In the genomic region with DNA sequence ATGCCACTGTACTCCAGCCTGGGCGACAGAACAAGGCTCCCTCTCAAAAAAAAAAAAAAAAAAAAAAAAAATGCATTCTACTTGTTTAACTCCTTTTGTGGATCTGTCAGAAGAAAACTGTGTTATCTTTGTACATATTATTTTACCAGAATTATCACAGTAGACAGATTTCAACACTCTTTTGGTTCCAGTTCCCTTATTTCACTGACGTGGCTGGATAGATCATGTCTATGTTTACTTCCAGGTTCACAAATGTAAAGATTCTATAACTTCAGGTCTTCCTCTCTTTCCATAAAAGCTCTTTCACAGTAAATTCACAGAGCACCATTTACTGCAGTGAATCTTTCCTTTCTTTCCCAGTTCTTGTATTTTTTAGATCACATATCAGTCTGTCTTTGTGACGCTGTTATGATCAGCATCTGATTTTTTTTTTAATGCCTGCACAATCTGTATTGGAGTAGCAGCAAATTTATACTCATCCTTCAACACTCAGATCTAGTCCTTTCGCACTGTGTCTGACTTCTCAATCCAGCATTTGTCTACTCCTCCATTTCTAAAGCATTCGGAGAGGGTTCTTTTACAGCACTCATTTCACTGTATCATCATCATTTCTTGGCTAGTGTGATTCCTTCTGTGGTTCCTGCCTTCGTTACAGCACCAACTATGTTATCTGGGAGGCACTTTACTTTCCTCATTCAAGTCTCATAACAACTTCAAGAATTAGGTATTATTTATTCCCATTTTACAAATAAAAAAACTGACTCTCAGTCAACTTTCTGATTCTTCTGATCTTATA, we compare ENCODE assay signal across 19 cellular contexts. TPM values are rescaled to one million over a fixed set of nuclear protein-coding genes. Genes with fewer than 3 reads are reported as not detected.
DNase-seq lines count a peak whose midpoint lies in the region; ATAC-seq, FAIRE-seq and TF ChIP-seq lines count a peak whose summit lies in the region.
"Had no signal": no experiment of that assay in that cellular context is flagged by ENCODE, and none has a peak within 500 bp of the region (broad histone marks: within the 10 kb centered on the region; RNA-seq: fewer than 3 reads in every experiment).

No MANE protein-coding gene starts in this region.

- TF ChIP-seq EP300 in K562 (IDR thresholded peaks at IDR 0.05; ENCODE audit: low read length), result no peak

- H3K4me2 ChIP-seq in OCI-LY3 (ENCODE audit: low read length) (peak overlapping the region; percentile 29), K562 (ENCODE audit: insufficient read depth, low read length) (peak overlapping the region; percentile 12; the same call in 1 of the 2 replicates)
- H3K4me2 ChIP-seq: hepatocyte had no signal

- no peaks in the 10 kb centered on the region for H3K36me3 Mint-ChIP-seq in osteocyte (ENCODE audit: unreplicated experiment)
- H3K36me3 Mint-ChIP-seq: activated naive CD4-positive, alpha-beta T cell treated with anti-CD3 and anti-CD28 coated beads, Interleukin-2, amount 50 U/mL, for 72 hours had no signal

- no peaks in the 10 kb centered on the region for H3K9me3 Mint-ChIP-seq in osteocyte (ENCODE audit: unreplicated experiment)
- H3K9me3 Mint-ChIP-seq: activated CD4-positive, alpha-beta T cell treated with anti-CD3 and anti-CD28 coated beads, Interleukin-2, amount 10 ng/mL, durations not matched to agents 7 days and 5 days; activated naive CD4-positive, alpha-beta T cell treated with anti-CD3 and anti-CD28 coated beads, Interleukin-2, amount 50 U/mL, for 72 hours; stimulated activated naive CD8-positive, alpha-beta T cell treated with anti-CD3 and anti-CD28 coated beads, Interleukin-15, amount 100 ng/mL, for 72 hours had no signal

- ATAC-seq in K562, result no peak
- peak in 2 of 4 donors; percentile 31 to 54 for ATAC-seq in psoas muscle
- no peak for ATAC-seq in GM21529 (IDR thresholded peaks at IDR 0.05; ENCODE audit: unreplicated experiment)
- no peak for ATAC-seq in HG03342 (IDR thresholded peaks at IDR 0.05; ENCODE audit: unreplicated experiment)
- ATAC-seq: activated naive CD4-positive, alpha-beta T cell treated with anti-CD3 and anti-CD28 coated beads, Interleukin-2, amount 50 U/mL, for 72 hours; stimulated activated naive CD8-positive, alpha-beta T cell treated with anti-CD3 and anti-CD28 coated beads, Interleukin-15, amount 100 ng/mL, for 72 hours had no signal

- no peak for TF ChIP-seq RAD21 in K562 (CRISPR knock-in tag; conservative IDR thresholded peaks at IDR 0.05 in 1 of 2, IDR thresholded peaks at IDR 0.05 in 1 of 2)

- H3K9me3 ChIP-seq in OCI-LY3 (ENCODE audit: insufficient read depth, low read length) (no peaks in the 10 kb centered on the region), K562 (replicated peaks; ENCODE audit: control insufficient read depth, insufficient read depth, low read depth, low read length) (no peaks in the 10 kb centered on the region), psoas muscle (no peaks in the 10 kb centered on the region)
- H3K9me3 ChIP-seq: breast epithelium, esophagus squamous epithelium had no signal

- peaks cover 22% of the 10 kb centered on the region for H3K4me1 Mint-ChIP-seq in osteocyte (ENCODE audit: unreplicated experiment)

- TF ChIP-seq POLR2A in K562 (conservative IDR thresholded peaks at IDR 0.05), result no peak

- no peak overlapping the region for H3K9ac ChIP-seq in OCI-LY3 (ENCODE audit: low read length)
- H3K9ac ChIP-seq in K562 (ENCODE audit: insufficient read depth in 1 of 2, low read depth in 2 of 2, low read length in 2 of 2), result no peak overlapping the region

- no peak overlapping the region for H3K27ac Mint-ChIP-seq in osteocyte (ENCODE audit: unreplicated experiment)
- H3K27ac Mint-ChIP-seq: activated CD4-positive, alpha-beta T cell treated with anti-CD3 and anti-CD28 coated beads, Interleukin-2, amount 10 ng/mL, durations not matched to agents 7 days and 5 days; activated naive CD4-positive, alpha-beta T cell treated with anti-CD3 and anti-CD28 coated beads, Interleukin-2, amount 50 U/mL, for 72 hours; progenitor cell of endocrine pancreas; stimulated activated naive CD8-positive, alpha-beta T cell treated with anti-CD3 and anti-CD28 coated beads, Interleukin-15, amount 100 ng/mL, for 72 hours had no signal

- H2AFZ ChIP-seq in OCI-LY3 (ENCODE audit: low read depth, low read length), result no peak overlapping the region
- H2AFZ ChIP-seq in K562 (ENCODE audit: low read depth, low read length), result no peak overlapping the region
- H2AFZ ChIP-seq: hepatocyte had no signal

- H3K4me3 ChIP-seq in OCI-LY3 (ENCODE audit: low read length), result no peak overlapping the region
- no peak overlapping the region for H3K4me3 ChIP-seq in K562
- H3K4me3 ChIP-seq in psoas muscle, result no peak overlapping the region
- H3K4me3 ChIP-seq: breast epithelium, esophagus squamous epithelium, hepatocyte had no signal

- intact Hi-C loops in K562 (cut with micrococcal nuclease) (no loop called here), psoas muscle (cut with DNase I) (no loop called here)

- no peak for TF ChIP-seq CTCF in GM13976 (IDR thresholded peaks at IDR 0.05; ENCODE audit: borderline replicate concordance, control extremely low read depth, extremely low read depth, insufficient read depth, missing control alignments)
- no peak for TF ChIP-seq CTCF in OCI-LY3 (IDR thresholded peaks at IDR 0.05; ENCODE audit: low read depth, low read length)
- no peak for TF ChIP-seq CTCF in K562 (IDR thresholded peaks at IDR 0.05 in 2 of 3, conservative IDR thresholded peaks at IDR 0.05 in 1 of 3; ENCODE audit: insufficient read depth in 2 of 3, low read depth in 1 of 3, low read length in 3 of 3)
- no peak for TF ChIP-seq CTCF in psoas muscle (IDR thresholded peaks at IDR 0.05)
- no peak for TF ChIP-seq CTCF in osteocyte (IDR thresholded peaks at IDR 0.05)

- in situ Hi-C loops in GM13976 (cut with MboI; ENCODE audit: low sequenced_read_pairs, unreplicated experiment) (no loop called here), K562 (cut with MboI) (no loop called here)

- peaks cover 7% of the 10 kb centered on the region; the same call in 1 of the 2 replicates for H4K20me1 ChIP-seq in OCI-LY3 (ENCODE audit: insufficient read depth, low read length)
- H4K20me1 ChIP-seq in K562 (replicated peaks; ENCODE audit: control insufficient read depth, insufficient read depth, low read length), result peaks cover 14% of the 10 kb centered on the region

- BruUV-seq in K562 (replicated peaks; lab: Mats Ljungman, UMichigan), result no TSS peak

- peaks cover 59% of the 10 kb centered on the region for H3K79me2 ChIP-seq in OCI-LY3 (ENCODE audit: low read length)
- peaks cover 94% of the 10 kb centered on the region for H3K79me2 ChIP-seq in K562 (ENCODE audit: control insufficient read depth, insufficient read depth, low read length)

- H3K27me3 ChIP-seq in OCI-LY3 (ENCODE audit: low read depth, low read length), result no peaks in the 10 kb centered on the region
- no peaks in the 10 kb centered on the region for H3K27me3 ChIP-seq in K562 (ENCODE audit: control insufficient read depth in 2 of 2, insufficient read depth in 2 of 2, low read length in 2 of 2)
- no peaks in the 10 kb centered on the region for H3K27me3 ChIP-seq in psoas muscle (ENCODE audit: insufficient read depth in 3 of 3, low read length in 2 of 3)
- H3K27me3 ChIP-seq: breast epithelium, esophagus squamous epithelium, hepatocyte had no signal

- no peaks in the 10 kb centered on the region for H3K9me1 ChIP-seq in K562 (ENCODE audit: control insufficient read depth, insufficient read depth, low read length)

- CTCF ChIA-PET in K562 (lab: Yijun Ruan, JAX; ENCODE audit: low intra/inter-chr PET ratio), result no interaction called here

- POLR2A ChIA-PET in K562 (lab: Yijun Ruan, JAX), result no interaction called here

- H3K4me1 ChIP-seq in OCI-LY3 (ENCODE audit: low read length) (peaks cover 9% of the 10 kb centered on the region), K562 (replicated peaks in 1 of 2; ENCODE audit: control insufficient read depth in 2 of 2, insufficient read depth in 2 of 2, low read length in 2 of 2) (peaks cover 3 to 12% of the 10 kb centered on the region in 2 experiments; a peak in 4 of 5 replicates), psoas muscle (peaks cover 47% of the 10 kb centered on the region)
- H3K4me1 ChIP-seq: breast epithelium had no signal

- H3K27me3 Mint-ChIP-seq in osteocyte (ENCODE audit: unreplicated experiment), result no peaks in the 10 kb centered on the region
- H3K27me3 Mint-ChIP-seq: activated CD4-positive, alpha-beta T cell treated with anti-CD3 and anti-CD28 coated beads, Interleukin-2, amount 10 ng/mL, durations not matched to agents 7 days and 5 days; progenitor cell of endocrine pancreas; stimulated activated naive CD8-positive, alpha-beta T cell treated with anti-CD3 and anti-CD28 coated beads, Interleukin-15, amount 100 ng/mL, for 72 hours had no signal

- 75% methylated on average over 6 of the region's 6 CpGs for WGBS in K562 (ENCODE audit: insufficient coverage, low coverage, missing lambda C conversion rate)
- 46 to 72% (median 48%) methylated on average over 6 of the region's 6 CpGs for WGBS in psoas muscle, 3 donors

- H3K27ac ChIP-seq in OCI-LY3 (ENCODE audit: low read length), result peak overlapping the region; percentile 29
- H3K27ac ChIP-seq in K562 (ENCODE audit: extremely low read depth, low read depth, low read length), result peak overlapping the region; percentile 18; the same call in 1 of the 3 replicates
- peak overlapping the region; percentile 62 for H3K27ac ChIP-seq in psoas muscle
- H3K27ac ChIP-seq: breast epithelium, hepatocyte, RWPE1 had no signal

- DNase-seq in GM13976 (ENCODE audit: low spot score) (peak; percentile 50), K562 (ENCODE audit: extremely low read depth in 1 of 4, low spot score in 3 of 4) (no peak), psoas muscle (no peak), glomerular visceral epithelial cell (ENCODE audit: extremely low spot score) (no peak), osteocyte (ENCODE audit: extremely low spot score, unreplicated experiment) (no peak)
- DNase-seq: activated CD4-positive, alpha-beta T cell treated with anti-CD3 and anti-CD28 coated beads, Interleukin-2, amount 10 ng/mL, durations not matched to agents 7 days and 5 days; esophagus squamous epithelium; NCI-H2029; NCI-H510A treated with DMSO at 0.1 percent for 48 hours; stimulated activated CD4-positive, alpha-beta T cell treated with anti-CD3 and anti-CD28 coated beads, Interleukin-12 subunit alpha, Interleukin-12 subunit beta, amount 100 ng/mL, for 4 hours; stimulated activated naive CD8-positive, alpha-beta T cell treated with anti-CD3 and anti-CD28 coated beads, Interleukin-15, amount 100 ng/mL, for 72 hours had no signal

- FAIRE-seq in K562 (lab: Jason Lieb, UNC), result peak; percentile 60

- H3K36me3 ChIP-seq in OCI-LY3 (replicated peaks; ENCODE audit: low read depth, low read length) (no peaks in the 10 kb centered on the region), K562 (ENCODE audit: control insufficient read depth, insufficient read depth, low read length) (peaks cover 40% of the 10 kb centered on the region), psoas muscle (ENCODE audit: insufficient read depth in 1 of 2, low read depth in 1 of 2) (peaks cover 0 to 2% of the 10 kb centered on the region in 2 donors)
- H3K36me3 ChIP-seq: breast epithelium had no signal

- no peak overlapping the region for H3K4me3 Mint-ChIP-seq in osteocyte (ENCODE audit: unreplicated experiment)
- H3K4me3 Mint-ChIP-seq: activated CD4-positive, alpha-beta T cell treated with anti-CD3 and anti-CD28 coated beads, Interleukin-2, amount 10 ng/mL, durations not matched to agents 7 days and 5 days; stimulated activated naive CD8-positive, alpha-beta T cell treated with anti-CD3 and anti-CD28 coated beads, Interleukin-15, amount 100 ng/mL, for 72 hours had no signal

RNA-seq across cellular contexts. Expression of gene NUDT3, which starts 18.2 kb away (rescaled TPM):
- total RNA-seq in K562 (2011; cell fraction: chromatin; rRNA removed; ENCODE audit: low replicate concordance), result 19.3 and 42.2 TPM in 2 replicates
- 17.3 and 21.3 TPM in 2 replicates for total RNA-seq in K562 (2011; cell fraction: nucleolus; rRNA removed)
- 38.4 and 67.7 TPM in 2 replicates for total RNA-seq in K562 (2011; cell fraction: nucleoplasm; rRNA removed)
- total RNA-seq in K562 (2014; rRNA removed) (47.3 and 51.0 TPM in 2 replicates), K562 (2014; rRNA removed; fragmentation: Illumina TruSeq; extraction: Trizol) (61.8 and 70.8 TPM in 2 replicates), K562 (2015; rRNA removed; fragmentation: Illumina TruSeq; extraction: Trizol) (57.2 and 59.8 TPM in 2 replicates), K562 (2021) (49.8 and 56.4 TPM in 2 replicates), psoas muscle (10 to 100 TPM; 33.3 to 70.5 (median 50.6) TPM), osteocyte (32.0 and 33.1 TPM in 2 replicates)
- polyA plus RNA-seq in K562 (2011; rRNA removed) (68.5 and 81.2 TPM in 2 replicates), K562 (2014; fragmentation: Illumina TruSeq; extraction: Trizol) (54.8 and 56.0 TPM in 2 replicates), K562 (2014; fragmentation: Nextera tagmentation; extraction: Ambion mirVana) (10 to 100 TPM in 1 of 2 experiments, 1 to 10 TPM in 1; 5.4 to 57.7 TPM), K562 (2014; rRNA removed) (54.4 and 56.8 TPM in 2 replicates), psoas muscle (10 to 100 TPM; 10.6 to 19.9 (median 17.9) TPM)
- polyA plus RNA-seq in K562 (2011; cell fraction: cytosol; rRNA removed), result 29.2 and 49.7 TPM in 2 replicates
- polyA plus RNA-seq in K562 (2011; cell fraction: nucleus; rRNA removed), result 20.7 and 29.1 TPM in 2 replicates
- polyA plus RNA-seq in K562 (2012), result 15.2 and 19.2 TPM in 2 replicates
- 105 and 133 TPM in 2 replicates for polyA minus RNA-seq in K562 (2011; rRNA and poly(A)+ RNA removed)
- polyA minus RNA-seq in K562 (2011; cell fraction: cytosol; rRNA and poly(A)+ RNA removed), result 46.1 and 59.9 TPM in 2 replicates
- polyA minus RNA-seq in K562 (2011; cell fraction: nucleus; rRNA and poly(A)+ RNA removed), result 9.4 and 18.1 TPM in 2 replicates

RNA-seq across cellular contexts. Expression of gene RPS10, which starts 51.6 kb away (rescaled TPM):
- total RNA-seq in K562 (2011; cell fraction: chromatin; rRNA removed; ENCODE audit: low replicate concordance), result 244 and 499 TPM in 2 replicates
- total RNA-seq in K562 (2011; cell fraction: nucleolus; rRNA removed), result 961 and 1,244 TPM in 2 replicates
- total RNA-seq in K562 (2011; cell fraction: nucleoplasm; rRNA removed), result 1,028 and 1,732 TPM in 2 replicates
- total RNA-seq in K562 (2014; rRNA removed) (3,907 and 4,273 TPM in 2 replicates), K562 (2014; rRNA removed; fragmentation: Illumina TruSeq; extraction: Trizol) (2,809 and 3,197 TPM in 2 replicates), K562 (2015; rRNA removed; fragmentation: Illumina TruSeq; extraction: Trizol) (3,578 and 3,876 TPM in 2 replicates), K562 (2021) (3,062 and 3,200 TPM in 2 replicates), psoas muscle (100 to 1,000 TPM; 601 to 836 (median 791) TPM), osteocyte (996 and 1,026 TPM in 2 replicates)
- polyA plus RNA-seq in K562 (2011; rRNA removed) (5,201 and 6,397 TPM in 2 replicates), K562 (2014; fragmentation: Illumina TruSeq; extraction: Trizol) (4,753 and 5,213 TPM in 2 replicates), K562 (2014; fragmentation: Nextera tagmentation; extraction: Ambion mirVana) (1,000 to 10,000 TPM; 2,680 to 3,048 TPM), K562 (2014; rRNA removed) (4,615 and 5,251 TPM in 2 replicates), psoas muscle (1,000 to 10,000 TPM; 1,402 to 2,522 (median 1,825) TPM)
- polyA plus RNA-seq in K562 (2011; cell fraction: cytosol; rRNA removed), result 12,487 and 14,962 TPM in 2 replicates
- 1,847 and 2,630 TPM in 2 replicates for polyA plus RNA-seq in K562 (2011; cell fraction: nucleus; rRNA removed)
- polyA plus RNA-seq in K562 (2012), result 4,197 and 5,822 TPM in 2 replicates
- 2,379 and 2,522 TPM in 2 replicates for polyA minus RNA-seq in K562 (2011; rRNA and poly(A)+ RNA removed)
- 976 and 1,028 TPM in 2 replicates for polyA minus RNA-seq in K562 (2011; cell fraction: cytosol; rRNA and poly(A)+ RNA removed)
- 203 and 375 TPM in 2 replicates for polyA minus RNA-seq in K562 (2011; cell fraction: nucleus; rRNA and poly(A)+ RNA removed)
